Comparison of ENCODE assay signal across 8 cellular contexts in genomic region chr22:37566329-37566837, GRCh38. TPM values are rescaled to one million over a fixed set of nuclear protein-coding genes. Genes with fewer than 3 reads are reported as not detected.
DNase-seq lines count a peak whose midpoint lies in the region; ATAC-seq and TF ChIP-seq lines count a peak whose summit lies in the region.
"Had no signal": no experiment of that assay in that cellular context is flagged by ENCODE, and none has a peak within 500 bp of the region (broad histone marks: within the 10 kb centered on the region; RNA-seq: fewer than 3 reads in every experiment).

No MANE protein-coding gene starts in this region.

- H3K4me2 ChIP-seq in SK-N-SH = no peak overlapping the region

- H3K36me3 Mint-ChIP-seq in T-helper 2 cell treated with Interferon-gamma antibody and Interleukin-4, amounts not matched to agents 5 μg/mL and 100 μg/mL, for 36 hours (ENCODE audit: low read depth) = no peaks in the 10 kb centered on the region
- H3K36me3 Mint-ChIP-seq in activated naive CD8-positive, alpha-beta T cell treated with anti-CD3 and anti-CD28 coated beads, Interleukin-2, amount 10 ng/mL, durations not matched to agents 7 days and 5 days = no peaks in the 10 kb centered on the region
- H3K36me3 Mint-ChIP-seq in memory B cell = no peaks in the 10 kb centered on the region

- H3K4me3 ChIP-seq in transverse colon (no peak overlapping the region), SK-N-SH (ENCODE audit: low read depth in 2 of 2, low read length in 1 of 2) (no peak overlapping the region)
- H3K4me3 ChIP-seq: SK-N-MC had no signal

- H4K20me1 ChIP-seq in SK-N-SH (ENCODE audit: insufficient read depth) = peaks cover 93% of the 10 kb centered on the region

- peak; percentile 28 for DNase-seq in T-helper 2 cell treated with Interferon-gamma antibody and Interleukin-4, amounts not matched to agents 5 μg/mL and 100 μg/mL, for 36 hours (ENCODE audit: low spot score)
- peak; percentile 69 for DNase-seq in activated naive CD8-positive, alpha-beta T cell treated with anti-CD3 and anti-CD28 coated beads, Interleukin-2, amount 10 ng/mL, durations not matched to agents 7 days and 5 days
- DNase-seq in memory B cell (ENCODE audit: low spot score in 2 of 2) (peak; percentile 37 to 54), transverse colon (peak; percentile 44), SK-N-SH (no peak)

- no peaks in the 10 kb centered on the region for H3K9me2 ChIP-seq in SK-N-SH

- peaks cover 69% of the 10 kb centered on the region for H3K79me2 ChIP-seq in SK-N-SH (ENCODE audit: insufficient read depth)

- no peak for TF ChIP-seq CTCF in transverse colon (IDR thresholded peaks at IDR 0.05)
- TF ChIP-seq CTCF in SK-N-SH (IDR thresholded peaks at IDR 0.05) = no peak

- H3K36me3 ChIP-seq in transverse colon (no peaks in the 10 kb centered on the region), SK-N-SH (replicated peaks in 1 of 2; ENCODE audit: control insufficient read depth in 1 of 2, insufficient read depth in 2 of 2, low read length in 1 of 2) (peaks cover 7 to 26% of the 10 kb centered on the region in 2 experiments)

- TF ChIP-seq EP300 in transverse colon (IDR thresholded peaks at IDR 0.05; ENCODE audit: low read depth) = no peak
- no peak for TF ChIP-seq EP300 in SK-N-SH (IDR thresholded peaks at IDR 0.05; ENCODE audit: borderline replicate concordance in 1 of 2, low read depth in 1 of 2, low read length in 1 of 2)

- H2AFZ ChIP-seq in SK-N-SH (ENCODE audit: low read depth) = no peak overlapping the region

- intact Hi-C loops in transverse colon (cut with DNase I; ENCODE audit: low total_unique reads) = loop anchor here (2.0 kb wide), 1 partner anchor 22 kb away; no protein-coding TSS in a partner anchor

- peak; percentile 37 for ATAC-seq in activated naive CD8-positive, alpha-beta T cell treated with anti-CD3 and anti-CD28 coated beads, Interleukin-2, amount 10 ng/mL, durations not matched to agents 7 days and 5 days (ENCODE audit: low read depth)
- ATAC-seq in memory B cell (ENCODE audit: low read depth) (peak; percentile 50), GM18505 (IDR thresholded peaks at IDR 0.05; ENCODE audit: unreplicated experiment) (no peak), HG03045 (IDR thresholded peaks at IDR 0.05; ENCODE audit: unreplicated experiment) (no peak)

- H3K9me3 ChIP-seq in transverse colon (no peaks in the 10 kb centered on the region), SK-N-SH (no peaks in the 10 kb centered on the region)

- no peaks in the 10 kb centered on the region for H3K27me3 ChIP-seq in transverse colon
- no peaks in the 10 kb centered on the region for H3K27me3 ChIP-seq in SK-N-SH (ENCODE audit: insufficient read depth)

- no peak overlapping the region for H3K27ac Mint-ChIP-seq in T-helper 2 cell treated with Interferon-gamma antibody and Interleukin-4, amounts not matched to agents 5 μg/mL and 100 μg/mL, for 36 hours
- peak overlapping the region; percentile 89 for H3K27ac Mint-ChIP-seq in activated naive CD8-positive, alpha-beta T cell treated with anti-CD3 and anti-CD28 coated beads, Interleukin-2, amount 10 ng/mL, durations not matched to agents 7 days and 5 days
- H3K27ac Mint-ChIP-seq in memory B cell = no peak overlapping the region

- WGBS in transverse colon (ENCODE audit: low coverage in 1 of 2), 2 donors = 72% methylated on average over 23 of the region's 28 CpGs; no CpG with 5 or more reads in 1 of the 2 donors
- WGBS in SK-N-SH (ENCODE audit: low lambda C conversion rate) = 94% methylated on average over 23 of the region's 28 CpGs

- H3K27ac ChIP-seq in transverse colon (peak overlapping the region; percentile 51 to 99 (median 68)), SK-N-SH (ENCODE audit: low read depth in 2 of 2, low read length in 1 of 2) (no peak overlapping the region)
- H3K27ac ChIP-seq: SK-N-MC had no signal

- TF ChIP-seq POLR2A in transverse colon (IDR thresholded peaks at IDR 0.05) (no peak), GM18505 (IDR thresholded peaks at IDR 0.05; ENCODE audit: borderline replicate concordance, extremely low read depth, insufficient read depth, insufficient read length) (no peak)

- peak overlapping the region; percentile 32 for H3K4me3 Mint-ChIP-seq in T-helper 2 cell treated with Interferon-gamma antibody and Interleukin-4, amounts not matched to agents 5 μg/mL and 100 μg/mL, for 36 hours
- H3K4me3 Mint-ChIP-seq in activated naive CD8-positive, alpha-beta T cell treated with anti-CD3 and anti-CD28 coated beads, Interleukin-2, amount 10 ng/mL, durations not matched to agents 7 days and 5 days = peak overlapping the region; percentile 69
- H3K4me3 Mint-ChIP-seq in memory B cell = peak overlapping the region; percentile 22

- in situ Hi-C loops in transverse colon (cut with MboI; ENCODE audit: low pct_ligation_motif_present in 1 of 4, low pct_unique_long_range_greater_than_20kb in 1 of 4, low sequenced_read_pairs in 3 of 4) = no loop called here

- TF ChIP-seq RAD21 in SK-N-SH (IDR thresholded peaks at IDR 0.05; ENCODE audit: low read length) = no peak

- POLR2A ChIA-PET in activated naive CD8-positive, alpha-beta T cell treated with anti-CD3 and anti-CD28 coated beads, Interleukin-2, amount 10 ng/mL, durations not matched to agents 7 days and 5 days (lab: Charles Lee) = interaction anchor here (0.8 to 8.5 kb wide), 15 partner anchors 10 to 522 kb away, joined by 3 to 70 read pairs (median 5); partner anchors contain the start of gene RAC2
- POLR2A ChIA-PET in SK-N-SH (lab: Yijun Ruan, JAX) = interaction anchor here (0.8 kb wide), 2 partner anchors 24 to 46 kb away, joined by 3 read pairs; no protein-coding TSS in a partner anchor

- H3K4me1 ChIP-seq in transverse colon (peaks cover 59 to 89% (median 86%) of the 10 kb centered on the region in 4 donors), SK-N-SH (ENCODE audit: control insufficient read depth in 1 of 2, insufficient read depth in 2 of 2, low read depth in 1 of 2, low read length in 1 of 2) (peaks cover 3 to 28% of the 10 kb centered on the region in 2 experiments; a peak in 3 of 4 replicates)

- peaks cover 31% of the 10 kb centered on the region for H3F3A ChIP-seq in SK-N-SH (replicated peaks; ENCODE audit: insufficient read depth)

- no peak overlapping the region for H3K9ac ChIP-seq in SK-N-SH

- CTCF ChIA-PET in SK-N-SH (lab: Yijun Ruan, JAX) = interaction anchor here (0.7 to 20.5 kb wide), 37 partner anchors 9 to 399 kb away, joined by 3 to 647 read pairs (median 9); partner anchors contain the start of genes ELFN2, GGA1 and LGALS2

- H3K27me3 Mint-ChIP-seq in T-helper 2 cell treated with Interferon-gamma antibody and Interleukin-4, amounts not matched to agents 5 μg/mL and 100 μg/mL, for 36 hours (ENCODE audit: low read depth) = peaks cover 58% of the 10 kb centered on the region
- H3K27me3 Mint-ChIP-seq in activated naive CD8-positive, alpha-beta T cell treated with anti-CD3 and anti-CD28 coated beads, Interleukin-2, amount 10 ng/mL, durations not matched to agents 7 days and 5 days = peaks cover 32% of the 10 kb centered on the region
- H3K27me3 Mint-ChIP-seq in memory B cell = peaks cover 18% of the 10 kb centered on the region

- H3K4me1 Mint-ChIP-seq in T-helper 2 cell treated with Interferon-gamma antibody and Interleukin-4, amounts not matched to agents 5 μg/mL and 100 μg/mL, for 36 hours (ENCODE audit: low read depth) = peaks cover 14% of the 10 kb centered on the region
- H3K4me1 Mint-ChIP-seq in activated naive CD8-positive, alpha-beta T cell treated with anti-CD3 and anti-CD28 coated beads, Interleukin-2, amount 10 ng/mL, durations not matched to agents 7 days and 5 days = peaks cover 33% of the 10 kb centered on the region
- H3K4me1 Mint-ChIP-seq in memory B cell = peaks cover 18% of the 10 kb centered on the region

- H3K9me3 Mint-ChIP-seq in T-helper 2 cell treated with Interferon-gamma antibody and Interleukin-4, amounts not matched to agents 5 μg/mL and 100 μg/mL, for 36 hours = no peaks in the 10 kb centered on the region
- H3K9me3 Mint-ChIP-seq in activated naive CD8-positive, alpha-beta T cell treated with anti-CD3 and anti-CD28 coated beads, Interleukin-2, amount 10 ng/mL, durations not matched to agents 7 days and 5 days = no peaks in the 10 kb centered on the region
- H3K9me3 Mint-ChIP-seq in memory B cell = no peaks in the 10 kb centered on the region

TF ChIP-seq in SK-N-SH, 30 proteins besides CTCF, POLR2A, EP300 and RAD21 (continues in another document):
- TF ChIP-seq GATA2 (CRISPR knock-in tag; IDR thresholded peaks at IDR 0.05) = no peak

RNA-seq across cellular contexts. Expression of gene CDC42EP1, which starts 6.1 kb away (rescaled TPM):
- under 1 TPM in 1 of 2 experiments, not detected in 1; 0.31 TPM for total RNA-seq in activated naive CD8-positive, alpha-beta T cell treated with anti-CD3 and anti-CD28 coated beads, Interleukin-2, amount 10 ng/mL, durations not matched to agents 7 days and 5 days
- 10 to 100 TPM; 27.3 to 52.9 (median 28.9) TPM for total RNA-seq in transverse colon
- 11.5 and 24.9 TPM in 2 replicates for polyA plus RNA-seq in SK-N-SH (2012; rRNA removed)
- polyA plus RNA-seq in SK-N-SH (2012; cell fraction: cytosol; rRNA removed) = 8.9 and 15.8 TPM in 2 replicates
- 14.2 and 19.4 TPM in 2 replicates for polyA plus RNA-seq in SK-N-SH (2012; cell fraction: nucleus; rRNA removed)

RNA-seq across cellular contexts. Expression of gene LGALS2, which starts 13.5 kb away (rescaled TPM):
- total RNA-seq in activated naive CD8-positive, alpha-beta T cell treated with anti-CD3 and anti-CD28 coated beads, Interleukin-2, amount 10 ng/mL, durations not matched to agents 7 days and 5 days = not detected
- 10 to 100 TPM in 2 of 4 donors, 1 to 10 TPM in 1, not detected in 1; 1.3 to 43.4 (median 17.2) TPM for total RNA-seq in transverse colon
- not detected in 2 replicates for polyA plus RNA-seq in SK-N-SH (2012; rRNA removed)
- not detected in 2 replicates for polyA plus RNA-seq in SK-N-SH (2012; cell fraction: cytosol; rRNA removed)
- polyA plus RNA-seq in SK-N-SH (2012; cell fraction: nucleus; rRNA removed) = not detected in 2 replicates

RNA-seq across cellular contexts. Expression of gene GGA1, which starts 42.3 kb away (rescaled TPM):
- 10 to 100 TPM; 75.3 to 79.5 TPM for total RNA-seq in activated naive CD8-positive, alpha-beta T cell treated with anti-CD3 and anti-CD28 coated beads, Interleukin-2, amount 10 ng/mL, durations not matched to agents 7 days and 5 days
- 100 to 1,000 TPM in 1 of 4 donors, 10 to 100 TPM in 3; 60.1 to 142 (median 73.8) TPM for total RNA-seq in transverse colon
- 81.1 and 99.4 TPM in 2 replicates for polyA plus RNA-seq in SK-N-SH (2012; rRNA removed)
- 26.3 and 38.0 TPM in 2 replicates for polyA plus RNA-seq in SK-N-SH (2012; cell fraction: cytosol; rRNA removed)
- 424 and 495 TPM in 2 replicates for polyA plus RNA-seq in SK-N-SH (2012; cell fraction: nucleus; rRNA removed)

RNA-seq across cellular contexts. Expression of gene CARD10, which starts 47.2 kb away (rescaled TPM):
- under 1 TPM; 0.30 to 0.31 TPM for total RNA-seq in activated naive CD8-positive, alpha-beta T cell treated with anti-CD3 and anti-CD28 coated beads, Interleukin-2, amount 10 ng/mL, durations not matched to agents 7 days and 5 days
- 100 to 1,000 TPM in 1 of 4 donors, 10 to 100 TPM in 3; 46.3 to 166 (median 60.9) TPM for total RNA-seq in transverse colon
- polyA plus RNA-seq in SK-N-SH (2012; rRNA removed) = 13.9 and 14.5 TPM in 2 replicates
- polyA plus RNA-seq in SK-N-SH (2012; cell fraction: cytosol; rRNA removed) = 4.4 and 7.2 TPM in 2 replicates
- 27.9 and 29.5 TPM in 2 replicates for polyA plus RNA-seq in SK-N-SH (2012; cell fraction: nucleus; rRNA removed)

Comparison
In these comparisons a context has a peak if more than half of its experiments do, and no peak if none do; other contexts are left out.
1. ATAC-seq: peak in activated naive CD8-positive, alpha-beta T cell treated with anti-CD3 and anti-CD28 coated beads, Interleukin-2, amount 10 ng/mL, durations not matched to agents 7 days and 5 days (single experiment) and memory B cell (single experiment); none in GM18505 (single experiment) and HG03045 (single experiment).
2. H3K27ac ChIP-seq: peak in transverse colon (4 of 4); none in SK-N-SH (0 of 2).
3. RNA of gene CDC42EP1, which starts 6.1 kb away (total RNA-seq): 27.3 to 52.9 TPM in transverse colon; 0.31 TPM in activated naive CD8-positive, alpha-beta T cell treated with anti-CD3 and anti-CD28 coated beads, Interleukin-2, amount 10 ng/mL, durations not matched to agents 7 days and 5 days; every median in the first group is over 10 times any median in the second.
4. Peak in every context shown above with its lines, with median percentiles within 50 percentile points of each other: H3K4me3 Mint-ChIP-seq.